ENCODE assay signal across 9 cellular contexts in the genomic region with DNA sequence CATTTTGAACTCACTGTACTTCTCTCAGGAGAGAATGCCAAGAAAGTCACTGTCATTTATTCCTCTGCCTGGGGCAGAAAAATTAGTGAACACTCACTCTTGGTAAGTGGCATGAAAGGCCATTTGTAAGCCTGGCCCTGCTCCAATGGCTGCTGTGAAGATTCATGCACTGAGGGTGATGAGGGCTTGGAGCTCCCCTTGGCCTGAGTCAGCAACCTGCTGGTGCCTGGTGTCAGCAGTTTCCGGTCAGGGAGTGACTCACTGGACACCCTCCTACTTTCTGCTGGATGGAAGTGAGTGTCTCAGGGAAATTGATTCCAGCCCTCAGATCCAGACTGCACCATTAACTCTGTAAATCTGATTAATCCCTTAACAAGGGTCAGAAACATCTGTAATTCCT. TPM values are rescaled to one million over a fixed set of nuclear protein-coding genes. Genes with fewer than 3 reads are reported as not detected.
DNase-seq lines count a peak whose midpoint lies in the region.
"Had no signal": no experiment of that assay in that cellular context is flagged by ENCODE, and none has a peak within 500 bp of the region (broad histone marks: within the 10 kb centered on the region; RNA-seq: fewer than 3 reads in every experiment).

No MANE protein-coding gene starts in this region.

- no peaks in the 10 kb centered on the region for H3K27me3 ChIP-seq in SJSA1 (replicated peaks)

- no peaks in the 10 kb centered on the region for H3K9me3 ChIP-seq in SJSA1 (replicated peaks)

- H3K36me3 ChIP-seq in SJSA1 = no peaks in the 10 kb centered on the region

- peaks cover 4% of the 10 kb centered on the region for H3K4me1 ChIP-seq in SJSA1 (replicated peaks)

- intact Hi-C loops in posterior cingulate gyrus (cut with DNase I) = no loop called here

- DNase-seq in NOMO-1 treated with DMSO at 0.1 percent for 48 hours (lab: John Stamatoyannopoulos, UW; ENCODE audit: unreplicated experiment) = peak; percentile 24
- DNase-seq in NOMO-1 treated with dmso at 0.1 percent for 144 hours (lab: John Stamatoyannopoulos, UW; ENCODE audit: unreplicated experiment) = no peak
- DNase-seq in SJSA1 (ENCODE audit: low read depth in 1 of 2, low spot score in 2 of 2) = peak; percentile 49 to 82
- DNase-seq in fibroblast of the conjunctiva (ENCODE audit: low read depth) = peak; percentile 75
- DNase-seq in smooth muscle cell of the brain vasculature (ENCODE audit: low read depth, low spot score) = peak; percentile 83
- no peak for DNase-seq in Kasumi-1 (lab: John Stamatoyannopoulos, UW)
- no peak for DNase-seq in NCI-H2227 (lab: John Stamatoyannopoulos, UW; ENCODE audit: unreplicated experiment)
- DNase-seq in posterior cingulate gyrus = no peak
- DNase-seq: H9 had no signal

- H3K4me3 ChIP-seq in SJSA1 = no peak overlapping the region

- no peak overlapping the region for H3K27ac ChIP-seq in SJSA1

RNA-seq across cellular contexts. Expression of a gene that starts 37.6 kb away (rescaled TPM):
- total RNA-seq in SJSA1 (2014; rRNA removed; shearing (Covaris generic)) = 157 and 210 TPM in 2 replicates

Comparison
In these comparisons a context has a peak if more than half of its experiments do, and no peak if none do; other contexts are left out.
1. DNase-seq: peak in NOMO-1 treated with DMSO at 0.1 percent for 48 hours (single experiment), SJSA1 (2 of 2), fibroblast of the conjunctiva (single experiment) and smooth muscle cell of the brain vasculature (single experiment); none in NOMO-1 treated with dmso at 0.1 percent for 144 hours (single experiment), Kasumi-1 (0 of 2), NCI-H2227 (single experiment) and posterior cingulate gyrus (0 of 10).